1 cellular context compared by ENCODE assay signal in the genomic region with DNA sequence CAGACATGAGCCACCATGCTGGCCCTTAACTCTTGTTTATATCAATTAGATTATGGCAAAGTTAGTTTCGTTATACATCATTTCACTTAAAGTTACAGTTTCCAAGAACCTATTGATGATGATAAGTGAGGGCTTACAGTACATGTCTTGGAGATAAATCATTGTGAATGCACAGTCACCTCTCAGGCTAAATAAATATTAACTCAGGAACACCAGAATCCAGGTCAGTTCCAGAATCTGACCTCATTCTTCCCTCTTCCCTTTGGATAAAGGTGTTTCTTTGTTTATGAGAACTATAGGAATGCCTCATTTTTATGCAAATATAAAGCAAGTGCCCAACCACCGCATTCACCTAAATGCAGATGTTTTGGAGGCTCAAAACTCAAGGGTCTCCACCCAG.
TF ChIP-seq lines count a peak whose summit lies in the region.

No MANE protein-coding gene starts in this region.

TF ChIP-seq in HepG2, 621 proteins besides CTCF, POLR2A, EP300 and RAD21 (continued from another document and continues in another):
- TF ChIP-seq, protein P1, sequence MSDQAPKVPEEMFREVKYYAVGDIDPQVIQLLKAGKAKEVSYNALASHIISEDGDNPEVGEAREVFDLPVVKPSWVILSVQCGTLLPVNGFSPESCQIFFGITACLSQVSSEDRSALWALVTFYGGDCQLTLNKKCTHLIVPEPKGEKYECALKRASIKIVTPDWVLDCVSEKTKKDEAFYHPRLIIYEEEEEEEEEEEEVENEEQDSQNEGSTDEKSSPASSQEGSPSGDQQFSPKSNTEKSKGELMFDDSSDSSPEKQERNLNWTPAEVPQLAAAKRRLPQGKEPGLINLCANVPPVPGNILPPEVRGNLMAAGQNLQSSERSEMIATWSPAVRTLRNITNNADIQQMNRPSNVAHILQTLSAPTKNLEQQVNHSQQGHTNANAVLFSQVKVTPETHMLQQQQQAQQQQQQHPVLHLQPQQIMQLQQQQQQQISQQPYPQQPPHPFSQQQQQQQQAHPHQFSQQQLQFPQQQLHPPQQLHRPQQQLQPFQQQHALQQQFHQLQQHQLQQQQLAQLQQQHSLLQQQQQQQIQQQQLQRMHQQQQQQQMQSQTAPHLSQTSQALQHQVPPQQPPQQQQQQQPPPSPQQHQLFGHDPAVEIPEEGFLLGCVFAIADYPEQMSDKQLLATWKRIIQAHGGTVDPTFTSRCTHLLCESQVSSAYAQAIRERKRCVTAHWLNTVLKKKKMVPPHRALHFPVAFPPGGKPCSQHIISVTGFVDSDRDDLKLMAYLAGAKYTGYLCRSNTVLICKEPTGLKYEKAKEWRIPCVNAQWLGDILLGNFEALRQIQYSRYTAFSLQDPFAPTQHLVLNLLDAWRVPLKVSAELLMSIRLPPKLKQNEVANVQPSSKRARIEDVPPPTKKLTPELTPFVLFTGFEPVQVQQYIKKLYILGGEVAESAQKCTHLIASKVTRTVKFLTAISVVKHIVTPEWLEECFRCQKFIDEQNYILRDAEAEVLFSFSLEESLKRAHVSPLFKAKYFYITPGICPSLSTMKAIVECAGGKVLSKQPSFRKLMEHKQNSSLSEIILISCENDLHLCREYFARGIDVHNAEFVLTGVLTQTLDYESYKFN (CRISPR knock-in tag; conservative IDR thresholded peaks at IDR 0.05) = peak; percentile 39
- TF ChIP-seq, protein P2, sequence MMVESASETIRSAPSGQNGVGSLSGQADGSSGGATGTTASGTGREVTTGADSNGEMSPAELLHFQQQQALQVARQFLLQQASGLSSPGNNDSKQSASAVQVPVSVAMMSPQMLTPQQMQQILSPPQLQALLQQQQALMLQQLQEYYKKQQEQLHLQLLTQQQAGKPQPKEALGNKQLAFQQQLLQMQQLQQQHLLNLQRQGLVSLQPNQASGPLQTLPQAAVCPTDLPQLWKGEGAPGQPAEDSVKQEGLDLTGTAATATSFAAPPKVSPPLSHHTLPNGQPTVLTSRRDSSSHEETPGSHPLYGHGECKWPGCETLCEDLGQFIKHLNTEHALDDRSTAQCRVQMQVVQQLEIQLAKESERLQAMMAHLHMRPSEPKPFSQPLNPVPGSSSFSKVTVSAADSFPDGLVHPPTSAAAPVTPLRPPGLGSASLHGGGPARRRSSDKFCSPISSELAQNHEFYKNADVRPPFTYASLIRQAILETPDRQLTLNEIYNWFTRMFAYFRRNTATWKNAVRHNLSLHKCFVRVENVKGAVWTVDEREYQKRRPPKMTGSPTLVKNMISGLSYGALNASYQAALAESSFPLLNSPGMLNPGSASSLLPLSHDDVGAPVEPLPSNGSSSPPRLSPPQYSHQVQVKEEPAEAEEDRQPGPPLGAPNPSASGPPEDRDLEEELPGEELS (CRISPR knock-in tag; IDR thresholded peaks at IDR 0.05) = 0 out of 2 replicates have a peak, but pooled peaks have one; percentile 38
- TF ChIP-seq MAFF (IDR thresholded peaks at IDR 0.05; ENCODE audit: low read depth, low read length) = no peak
- TF ChIP-seq, protein P3, sequence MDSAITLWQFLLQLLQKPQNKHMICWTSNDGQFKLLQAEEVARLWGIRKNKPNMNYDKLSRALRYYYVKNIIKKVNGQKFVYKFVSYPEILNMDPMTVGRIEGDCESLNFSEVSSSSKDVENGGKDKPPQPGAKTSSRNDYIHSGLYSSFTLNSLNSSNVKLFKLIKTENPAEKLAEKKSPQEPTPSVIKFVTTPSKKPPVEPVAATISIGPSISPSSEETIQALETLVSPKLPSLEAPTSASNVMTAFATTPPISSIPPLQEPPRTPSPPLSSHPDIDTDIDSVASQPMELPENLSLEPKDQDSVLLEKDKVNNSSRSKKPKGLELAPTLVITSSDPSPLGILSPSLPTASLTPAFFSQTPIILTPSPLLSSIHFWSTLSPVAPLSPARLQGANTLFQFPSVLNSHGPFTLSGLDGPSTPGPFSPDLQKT (CRISPR knock-in tag; IDR thresholded peaks at IDR 0.05; ENCODE audit: borderline replicate concordance) = no peak
- TF ChIP-seq ELF3 (CRISPR knock-in tag; IDR thresholded peaks at IDR 0.05) = peak; percentile 31; the same call in 1 of the 2 replicates
- TF ChIP-seq ZFP82 (CRISPR knock-in tag; IDR thresholded peaks at IDR 0.05; ENCODE audit: borderline replicate concordance) = 0 out of 2 replicates have a peak, but pooled peaks have one; percentile 50
- TF ChIP-seq FOXA1 (IDR thresholded peaks at IDR 0.05) = no peak
- TF ChIP-seq FOXA1 (CRISPR knock-in tag; IDR thresholded peaks at IDR 0.05) = 0 out of 2 replicates have a peak, but pooled peaks have one; percentile 31
- no peak for TF ChIP-seq ZNF556 (CRISPR knock-in tag; IDR thresholded peaks at IDR 0.05; ENCODE audit: borderline replicate concordance)
- TF ChIP-seq ZBTB7A (CRISPR knock-in tag; IDR thresholded peaks at IDR 0.05) = no peak
- TF ChIP-seq PAX8 (CRISPR knock-in tag; IDR thresholded peaks at IDR 0.05; ENCODE audit: borderline replicate concordance) = no peak
- 0 out of 2 replicates have a peak, but pooled peaks have one; percentile 14 for TF ChIP-seq HDAC2 (CRISPR knock-in tag; IDR thresholded peaks at IDR 0.05)
- TF ChIP-seq FOXP1 (IDR thresholded peaks at IDR 0.05) = no peak
- TF ChIP-seq FOXP1 (CRISPR knock-in tag; IDR thresholded peaks at IDR 0.05) = 0 out of 2 replicates have a peak, but pooled peaks have one; percentile 42
- TF ChIP-seq TEAD3 (CRISPR knock-in tag; optimal IDR thresholded peaks at IDR 0.05; ENCODE audit: borderline replicate concordance) = peak; percentile 5
- TF ChIP-seq, protein P4, sequence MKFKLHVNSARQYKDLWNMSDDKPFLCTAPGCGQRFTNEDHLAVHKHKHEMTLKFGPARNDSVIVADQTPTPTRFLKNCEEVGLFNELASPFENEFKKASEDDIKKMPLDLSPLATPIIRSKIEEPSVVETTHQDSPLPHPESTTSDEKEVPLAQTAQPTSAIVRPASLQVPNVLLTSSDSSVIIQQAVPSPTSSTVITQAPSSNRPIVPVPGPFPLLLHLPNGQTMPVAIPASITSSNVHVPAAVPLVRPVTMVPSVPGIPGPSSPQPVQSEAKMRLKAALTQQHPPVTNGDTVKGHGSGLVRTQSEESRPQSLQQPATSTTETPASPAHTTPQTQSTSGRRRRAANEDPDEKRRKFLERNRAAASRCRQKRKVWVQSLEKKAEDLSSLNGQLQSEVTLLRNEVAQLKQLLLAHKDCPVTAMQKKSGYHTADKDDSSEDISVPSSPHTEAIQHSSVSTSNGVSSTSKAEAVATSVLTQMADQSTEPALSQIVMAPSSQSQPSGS (CRISPR knock-in tag; IDR thresholded peaks at IDR 0.05) = peak; percentile 24; the same call in 1 of the 2 replicates
- TF ChIP-seq ZFAT (CRISPR knock-in tag; conservative IDR thresholded peaks at IDR 0.05) = no peak
- TF ChIP-seq SAP130 (CRISPR knock-in tag; IDR thresholded peaks at IDR 0.05; ENCODE audit: low read depth) = peak; percentile 30
- TF ChIP-seq ZFP36L1 (CRISPR knock-in tag; IDR thresholded peaks at IDR 0.05) = 0 out of 2 replicates have a peak, but pooled peaks have one; percentile 63
- TF ChIP-seq ZNF3 (CRISPR knock-in tag; IDR thresholded peaks at IDR 0.05) = no peak
- peak; percentile 22; the same call in 1 of the 2 replicates for TF ChIP-seq ERF (CRISPR knock-in tag; IDR thresholded peaks at IDR 0.05)
- TF ChIP-seq BCL6 (CRISPR knock-in tag; IDR thresholded peaks at IDR 0.05) = 0 out of 2 replicates have a peak, but pooled peaks have one; percentile 17
- 0 out of 2 replicates have a peak, but pooled peaks have one; percentile 47 for TF ChIP-seq FOXA3 (CRISPR knock-in tag; IDR thresholded peaks at IDR 0.05)
- TF ChIP-seq, protein P5, sequence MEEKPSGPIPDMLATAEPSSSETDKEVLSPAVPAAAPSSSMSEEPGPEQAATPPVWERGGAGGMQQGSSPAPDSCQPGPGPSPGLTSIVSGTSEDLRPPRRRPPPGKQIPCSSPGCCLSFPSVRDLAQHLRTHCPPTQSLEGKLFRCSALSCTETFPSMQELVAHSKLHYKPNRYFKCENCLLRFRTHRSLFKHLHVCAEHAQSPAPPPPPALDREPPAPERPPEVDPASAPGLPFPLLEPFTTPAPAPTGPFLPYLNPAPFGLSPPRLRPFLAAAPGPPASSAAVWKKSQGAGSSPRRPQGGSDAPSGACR (CRISPR knock-in tag; IDR thresholded peaks at IDR 0.05) = no peak
- TF ChIP-seq, protein P6, sequence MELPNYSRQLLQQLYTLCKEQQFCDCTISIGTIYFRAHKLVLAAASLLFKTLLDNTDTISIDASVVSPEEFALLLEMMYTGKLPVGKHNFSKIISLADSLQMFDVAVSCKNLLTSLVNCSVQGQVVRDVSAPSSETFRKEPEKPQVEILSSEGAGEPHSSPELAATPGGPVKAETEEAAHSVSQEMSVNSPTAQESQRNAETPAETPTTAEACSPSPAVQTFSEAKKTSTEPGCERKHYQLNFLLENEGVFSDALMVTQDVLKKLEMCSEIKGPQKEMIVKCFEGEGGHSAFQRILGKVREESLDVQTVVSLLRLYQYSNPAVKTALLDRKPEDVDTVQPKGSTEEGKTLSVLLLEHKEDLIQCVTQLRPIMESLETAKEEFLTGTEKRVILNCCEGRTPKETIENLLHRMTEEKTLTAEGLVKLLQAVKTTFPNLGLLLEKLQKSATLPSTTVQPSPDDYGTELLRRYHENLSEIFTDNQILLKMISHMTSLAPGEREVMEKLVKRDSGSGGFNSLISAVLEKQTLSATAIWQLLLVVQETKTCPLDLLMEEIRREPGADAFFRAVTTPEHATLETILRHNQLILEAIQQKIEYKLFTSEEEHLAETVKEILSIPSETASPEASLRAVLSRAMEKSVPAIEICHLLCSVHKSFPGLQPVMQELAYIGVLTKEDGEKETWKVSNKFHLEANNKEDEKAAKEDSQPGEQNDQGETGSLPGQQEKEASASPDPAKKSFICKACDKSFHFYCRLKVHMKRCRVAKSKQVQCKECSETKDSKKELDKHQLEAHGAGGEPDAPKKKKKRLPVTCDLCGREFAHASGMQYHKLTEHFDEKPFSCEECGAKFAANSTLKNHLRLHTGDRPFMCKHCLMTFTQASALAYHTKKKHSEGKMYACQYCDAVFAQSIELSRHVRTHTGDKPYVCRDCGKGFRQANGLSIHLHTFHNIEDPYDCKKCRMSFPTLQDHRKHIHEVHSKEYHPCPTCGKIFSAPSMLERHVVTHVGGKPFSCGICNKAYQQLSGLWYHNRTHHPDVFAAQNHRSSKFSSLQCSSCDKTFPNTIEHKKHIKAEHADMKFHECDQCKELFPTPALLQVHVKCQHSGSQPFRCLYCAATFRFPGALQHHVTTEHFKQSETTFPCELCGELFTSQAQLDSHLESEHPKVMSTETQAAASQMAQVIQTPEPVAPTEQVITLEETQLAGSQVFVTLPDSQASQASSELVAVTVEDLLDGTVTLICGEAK (IDR thresholded peaks at IDR 0.05) = no peak
- TF ChIP-seq, protein P6 (CRISPR knock-in tag; IDR thresholded peaks at IDR 0.05) = no peak
- TF ChIP-seq, protein P7, sequence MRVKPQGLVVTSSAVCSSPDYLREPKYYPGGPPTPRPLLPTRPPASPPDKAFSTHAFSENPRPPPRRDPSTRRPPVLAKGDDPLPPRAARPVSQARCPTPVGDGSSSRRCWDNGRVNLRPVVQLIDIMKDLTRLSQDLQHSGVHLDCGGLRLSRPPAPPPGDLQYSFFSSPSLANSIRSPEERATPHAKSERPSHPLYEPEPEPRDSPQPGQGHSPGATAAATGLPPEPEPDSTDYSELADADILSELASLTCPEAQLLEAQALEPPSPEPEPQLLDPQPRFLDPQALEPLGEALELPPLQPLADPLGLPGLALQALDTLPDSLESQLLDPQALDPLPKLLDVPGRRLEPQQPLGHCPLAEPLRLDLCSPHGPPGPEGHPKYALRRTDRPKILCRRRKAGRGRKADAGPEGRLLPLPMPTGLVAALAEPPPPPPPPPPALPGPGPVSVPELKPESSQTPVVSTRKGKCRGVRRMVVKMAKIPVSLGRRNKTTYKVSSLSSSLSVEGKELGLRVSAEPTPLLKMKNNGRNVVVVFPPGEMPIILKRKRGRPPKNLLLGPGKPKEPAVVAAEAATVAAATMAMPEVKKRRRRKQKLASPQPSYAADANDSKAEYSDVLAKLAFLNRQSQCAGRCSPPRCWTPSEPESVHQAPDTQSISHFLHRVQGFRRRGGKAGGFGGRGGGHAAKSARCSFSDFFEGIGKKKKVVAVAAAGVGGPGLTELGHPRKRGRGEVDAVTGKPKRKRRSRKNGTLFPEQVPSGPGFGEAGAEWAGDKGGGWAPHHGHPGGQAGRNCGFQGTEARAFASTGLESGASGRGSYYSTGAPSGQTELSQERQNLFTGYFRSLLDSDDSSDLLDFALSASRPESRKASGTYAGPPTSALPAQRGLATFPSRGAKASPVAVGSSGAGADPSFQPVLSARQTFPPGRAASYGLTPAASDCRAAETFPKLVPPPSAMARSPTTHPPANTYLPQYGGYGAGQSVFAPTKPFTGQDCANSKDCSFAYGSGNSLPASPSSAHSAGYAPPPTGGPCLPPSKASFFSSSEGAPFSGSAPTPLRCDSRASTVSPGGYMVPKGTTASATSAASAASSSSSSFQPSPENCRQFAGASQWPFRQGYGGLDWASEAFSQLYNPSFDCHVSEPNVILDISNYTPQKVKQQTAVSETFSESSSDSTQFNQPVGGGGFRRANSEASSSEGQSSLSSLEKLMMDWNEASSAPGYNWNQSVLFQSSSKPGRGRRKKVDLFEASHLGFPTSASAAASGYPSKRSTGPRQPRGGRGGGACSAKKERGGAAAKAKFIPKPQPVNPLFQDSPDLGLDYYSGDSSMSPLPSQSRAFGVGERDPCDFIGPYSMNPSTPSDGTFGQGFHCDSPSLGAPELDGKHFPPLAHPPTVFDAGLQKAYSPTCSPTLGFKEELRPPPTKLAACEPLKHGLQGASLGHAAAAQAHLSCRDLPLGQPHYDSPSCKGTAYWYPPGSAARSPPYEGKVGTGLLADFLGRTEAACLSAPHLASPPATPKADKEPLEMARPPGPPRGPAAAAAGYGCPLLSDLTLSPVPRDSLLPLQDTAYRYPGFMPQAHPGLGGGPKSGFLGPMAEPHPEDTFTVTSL (CRISPR knock-in tag; IDR thresholded peaks at IDR 0.05; ENCODE audit: borderline replicate concordance) = peak; percentile 59; the same call in 1 of the 2 replicates
- no peak for TF ChIP-seq ZNF367 (CRISPR knock-in tag; IDR thresholded peaks at IDR 0.05; ENCODE audit: borderline replicate concordance)
